ENCODE assay signal across 11 cellular contexts in genomic region chr2:1653137-1653789, GRCh38.
A peak's percentile ranks its signal among the peaks of the same experiment; 100 is the strongest.
DNase-seq lines count a peak whose midpoint lies in the region; ATAC-seq and TF ChIP-seq lines count a peak whose summit lies in the region.
"Had no signal": no experiment of that assay in that cellular context is flagged by ENCODE, and none has a peak within 500 bp of the region (broad histone marks: within the 10 kb centered on the region; RNA-seq: fewer than 3 reads in every experiment).

No MANE protein-coding gene starts in this region.

- H3K4me1 ChIP-seq in ascending aorta (peaks cover 22 to 56% of the 10 kb centered on the region in 2 donors), heart left ventricle (peaks cover 0 to 49% (median 24%) of the 10 kb centered on the region in 12 donors)

- DNase-seq in EL = peak; percentile 98
- DNase-seq in ascending aorta (ENCODE audit: low spot score in 2 of 2) = peak; percentile 91 to 98
- DNase-seq in heart left ventricle = peak in 3 of 5 donors; percentile 41 to 83 (median 73)
- peak; percentile 84 for DNase-seq in renal cortical epithelial cell (ENCODE audit: low read depth)
- DNase-seq in stimulated activated CD4-positive, alpha-beta T cell treated with anti-CD3 and anti-CD28 coated beads, Interleukin-1b, Interleukin-23, amount 100 ng/mL, for 48 hours = no peak
- no peak for DNase-seq in NCI-H1417 treated with DMSO at 0.1 percent for 48 hours (lab: John Stamatoyannopoulos, UW)
- DNase-seq in stimulated activated naive CD4-positive, alpha-beta T cell (lab: John Stamatoyannopoulos, UW) = no peak
- DNase-seq in T-helper 2 cell = no peak
- DNase-seq: activated naive CD8-positive, alpha-beta T cell treated with anti-CD3 and anti-CD28 coated beads, Interleukin-2, amount 10 ng/mL, durations not matched to agents 7 days and 5 days; DMS79; midbrain had no signal

- peak; percentile 47 to 74 (median 62) for ATAC-seq in heart left ventricle

- H3K36me3 ChIP-seq in ascending aorta (peaks cover 10 to 14% of the 10 kb centered on the region in 2 donors), heart left ventricle (peaks cover 0 to 24% (median 18%) of the 10 kb centered on the region in 9 donors)

- intact Hi-C loops in ascending aorta (cut with DNase I) (loop anchor here (2.0 to 10.0 kb wide), 5 partner anchors 24 to 1812 kb away; no protein-coding TSS in a partner anchor), heart left ventricle (cut with DNase I) (loop anchor here in 7 of 10 donors (2.0 to 10.0 kb wide), 7 partner anchors 51 to 94 kb away; partner anchors contain the start of gene PXDN (in 5 of the 7))

- TF ChIP-seq POLR2A in heart left ventricle (IDR thresholded peaks at IDR 0.05) = no peak

- H3K27ac ChIP-seq in ascending aorta (peak overlapping the region; percentile 94 to 97), heart left ventricle (peak overlapping the region; percentile 28 to 92 (median 68))

- no peak for TF ChIP-seq CTCF in ascending aorta (IDR thresholded peaks at IDR 0.05)
- no peak for TF ChIP-seq CTCF in heart left ventricle (IDR thresholded peaks at IDR 0.05)

- H3K9me3 ChIP-seq in ascending aorta (no peaks in the 10 kb centered on the region), heart left ventricle (no peaks in the 10 kb centered on the region)

- whole genome bisulfite sequencing in heart left ventricle, 4 donors = 49 to 67% (median 62%) methylated on average over 20 of the region's 20 CpGs

- no peaks in the 10 kb centered on the region for H3K27me3 ChIP-seq in ascending aorta
- no peaks in the 10 kb centered on the region for H3K27me3 ChIP-seq in heart left ventricle

- H3K4me3 ChIP-seq in ascending aorta (peak overlapping the region; percentile 1 to 15), heart left ventricle (peak overlapping the region in 1 of 12 donors; percentile 12)

Comparison
In these comparisons a context has a peak if more than half of its experiments do, and no peak if none do; other contexts are left out.
1. DNase-seq: peak in EL (single experiment), ascending aorta (2 of 2), heart left ventricle (3 of 5) and renal cortical epithelial cell (single experiment); none in stimulated activated CD4-positive, alpha-beta T cell treated with anti-CD3 and anti-CD28 coated beads, Interleukin-1b, Interleukin-23, amount 100 ng/mL, for 48 hours (single experiment), NCI-H1417 treated with DMSO at 0.1 percent for 48 hours (single experiment), stimulated activated naive CD4-positive, alpha-beta T cell (0 of 6) and T-helper 2 cell (0 of 5).